In the genomic region with DNA sequence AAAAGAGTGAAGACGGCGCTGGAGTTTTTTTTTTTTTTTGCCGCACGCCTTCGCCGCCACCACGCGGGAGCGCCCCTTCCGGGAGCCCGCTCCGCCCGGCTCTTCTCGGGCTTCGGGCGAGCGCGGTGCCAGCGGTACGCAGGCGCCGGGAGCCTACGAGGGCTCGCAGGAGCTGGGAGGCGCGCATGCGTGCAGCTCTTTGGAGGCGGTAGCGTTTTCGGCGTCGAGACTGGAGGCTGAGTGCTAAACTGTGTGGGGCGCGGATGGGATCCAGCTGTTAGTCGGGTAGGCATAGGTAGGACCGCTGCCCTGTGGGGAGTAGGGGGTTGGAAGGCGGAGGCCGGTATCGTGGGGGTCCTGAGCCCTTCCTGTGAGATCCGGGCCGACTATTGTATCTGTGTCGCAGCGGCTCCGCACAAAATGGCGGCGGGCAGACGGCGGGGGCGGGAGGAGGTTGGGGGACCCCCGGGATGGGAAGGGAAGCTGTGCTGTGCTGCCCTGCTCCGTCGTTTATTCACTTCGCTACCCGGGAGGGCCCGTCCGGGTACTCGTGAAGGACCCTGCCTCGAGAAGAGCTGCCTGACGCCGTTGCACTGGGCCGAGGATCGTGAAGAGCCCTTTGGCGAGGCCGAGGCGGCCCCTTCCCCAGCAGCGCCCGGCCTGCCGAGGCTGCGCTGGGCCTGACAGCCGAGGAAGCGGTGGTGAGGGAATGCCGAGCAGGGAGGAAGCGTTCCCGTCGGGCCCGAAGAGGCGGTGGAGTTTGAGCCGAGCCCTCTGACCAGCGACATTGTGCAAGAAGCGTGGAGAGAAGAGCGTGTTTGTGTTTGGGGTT, we compare ENCODE assay signal across 1 cellular context.
TF ChIP-seq lines count a peak whose summit lies in the region.

Gene ZNF638, plus strand, starts transcription at position 202 of the 832 bp plus-strand sequence. CDS start 17,173 bp downstream, outside the sequence.

TF ChIP-seq in HepG2, 621 proteins besides CTCF, POLR2A, EP300 and RAD21 (continued from another document and continues in another):
- TF ChIP-seq ZNF407 (CRISPR knock-in tag; IDR thresholded peaks at IDR 0.05; ENCODE audit: not compliant biosample characterization) (peak; percentile 87), ZNF616 (CRISPR knock-in tag; IDR thresholded peaks at IDR 0.05; ENCODE audit: low read depth) (no peak), KDM2A (CRISPR knock-in tag; IDR thresholded peaks at IDR 0.05; ENCODE audit: borderline replicate concordance, low read depth) (0 out of 2 replicates have a peak, but pooled peaks have one; percentile 51), SRSF9 (IDR thresholded peaks at IDR 0.05; ENCODE audit: borderline replicate concordance, insufficient read depth, low read depth, low read length, poor library complexity, severe bottlenecking) (no peak), BRCA1 (CRISPR knock-in tag; IDR thresholded peaks at IDR 0.05) (no peak), ZNF792 (CRISPR knock-in tag; IDR thresholded peaks at IDR 0.05) (no peak; the same call in 1 of the 2 replicates), NFKBIZ (CRISPR knock-in tag; IDR thresholded peaks at IDR 0.05) (peak; percentile 14; the same call in 1 of the 2 replicates), ATAD3A (CRISPR knock-in tag; IDR thresholded peaks at IDR 0.05) (no peak), ZNF136 (CRISPR knock-in tag; IDR thresholded peaks at IDR 0.05; ENCODE audit: low read depth) (peak; percentile 89), ARID2 (CRISPR knock-in tag; IDR thresholded peaks at IDR 0.05; ENCODE audit: borderline replicate concordance) (no peak), ZNF33B (CRISPR knock-in tag; IDR thresholded peaks at IDR 0.05) (peak; percentile 79), ZFP36L1 (CRISPR knock-in tag; IDR thresholded peaks at IDR 0.05) (no peak), KDM3A (CRISPR knock-in tag; IDR thresholded peaks at IDR 0.05; ENCODE audit: low read depth) (peak; percentile 58; the same call in 1 of the 2 replicates), SOX6 (IDR thresholded peaks at IDR 0.05) (no peak), SOX6 (CRISPR knock-in tag; IDR thresholded peaks at IDR 0.05) (peak; percentile 54), NR2C2 (CRISPR knock-in tag; IDR thresholded peaks at IDR 0.05; ENCODE audit: borderline replicate concordance) (peak; percentile 52; the same call in 1 of the 2 replicates), ZNF335 (CRISPR knock-in tag; IDR thresholded peaks at IDR 0.05) (no peak), SP140L (CRISPR knock-in tag; IDR thresholded peaks at IDR 0.05; ENCODE audit: borderline replicate concordance) (no peak; the same call in 1 of the 2 replicates), MTF2 (CRISPR knock-in tag; IDR thresholded peaks at IDR 0.05; ENCODE audit: borderline replicate concordance) (peak; percentile 87; the same call in 1 of the 2 replicates), ELF4 (CRISPR knock-in tag; IDR thresholded peaks at IDR 0.05; ENCODE audit: borderline replicate concordance) (peak; percentile 70; the same call in 1 of the 2 replicates), TMF1 (CRISPR knock-in tag; IDR thresholded peaks at IDR 0.05; ENCODE audit: low read depth) (no peak; the same call in 1 of the 2 replicates), ZNF230 (CRISPR knock-in tag; IDR thresholded peaks at IDR 0.05) (peak; percentile 66; the same call in 1 of the 2 replicates), NFKB2 (CRISPR knock-in tag; IDR thresholded peaks at IDR 0.05; ENCODE audit: borderline replicate concordance) (peak; percentile 37; the same call in 1 of the 2 replicates), GABPB1 (CRISPR knock-in tag; IDR thresholded peaks at IDR 0.05) (peak; percentile 80), ETV6 (CRISPR knock-in tag; conservative IDR thresholded peaks at IDR 0.05) (no peak), ZBTB21 (CRISPR knock-in tag; IDR thresholded peaks at IDR 0.05) (no peak), SAFB2 (CRISPR knock-in tag; IDR thresholded peaks at IDR 0.05; ENCODE audit: borderline replicate concordance, low read depth) (peak; percentile 51), ZNF142 (CRISPR knock-in tag; IDR thresholded peaks at IDR 0.05) (no peak), ZNF274 (CRISPR knock-in tag; IDR thresholded peaks at IDR 0.05) (peak; percentile 42; the same call in 1 of the 2 replicates), ZNF207 (IDR thresholded peaks at IDR 0.05; ENCODE audit: borderline replicate concordance) (no peak)
- TF ChIP-seq, protein P1, sequence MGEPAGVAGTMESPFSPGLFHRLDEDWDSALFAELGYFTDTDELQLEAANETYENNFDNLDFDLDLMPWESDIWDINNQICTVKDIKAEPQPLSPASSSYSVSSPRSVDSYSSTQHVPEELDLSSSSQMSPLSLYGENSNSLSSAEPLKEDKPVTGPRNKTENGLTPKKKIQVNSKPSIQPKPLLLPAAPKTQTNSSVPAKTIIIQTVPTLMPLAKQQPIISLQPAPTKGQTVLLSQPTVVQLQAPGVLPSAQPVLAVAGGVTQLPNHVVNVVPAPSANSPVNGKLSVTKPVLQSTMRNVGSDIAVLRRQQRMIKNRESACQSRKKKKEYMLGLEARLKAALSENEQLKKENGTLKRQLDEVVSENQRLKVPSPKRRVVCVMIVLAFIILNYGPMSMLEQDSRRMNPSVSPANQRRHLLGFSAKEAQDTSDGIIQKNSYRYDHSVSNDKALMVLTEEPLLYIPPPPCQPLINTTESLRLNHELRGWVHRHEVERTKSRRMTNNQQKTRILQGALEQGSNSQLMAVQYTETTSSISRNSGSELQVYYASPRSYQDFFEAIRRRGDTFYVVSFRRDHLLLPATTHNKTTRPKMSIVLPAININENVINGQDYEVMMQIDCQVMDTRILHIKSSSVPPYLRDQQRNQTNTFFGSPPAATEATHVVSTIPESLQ (CRISPR knock-in tag; conservative IDR thresholded peaks at IDR 0.05) = no peak
- TF ChIP-seq, protein P2, sequence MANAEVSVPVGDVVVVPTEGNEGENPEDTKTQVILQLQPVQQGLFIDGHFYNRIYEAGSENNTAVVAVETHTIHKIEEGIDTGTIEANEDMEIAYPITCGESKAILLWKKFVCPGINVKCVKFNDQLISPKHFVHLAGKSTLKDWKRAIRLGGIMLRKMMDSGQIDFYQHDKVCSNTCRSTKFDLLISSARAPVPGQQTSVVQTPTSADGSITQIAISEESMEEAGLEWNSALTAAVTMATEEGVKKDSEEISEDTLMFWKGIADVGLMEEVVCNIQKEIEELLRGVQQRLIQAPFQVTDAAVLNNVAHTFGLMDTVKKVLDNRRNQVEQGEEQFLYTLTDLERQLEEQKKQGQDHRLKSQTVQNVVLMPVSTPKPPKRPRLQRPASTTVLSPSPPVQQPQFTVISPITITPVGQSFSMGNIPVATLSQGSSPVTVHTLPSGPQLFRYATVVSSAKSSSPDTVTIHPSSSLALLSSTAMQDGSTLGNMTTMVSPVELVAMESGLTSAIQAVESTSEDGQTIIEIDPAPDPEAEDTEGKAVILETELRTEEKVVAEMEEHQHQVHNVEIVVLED (CRISPR knock-in tag; IDR thresholded peaks at IDR 0.05; ENCODE audit: borderline replicate concordance) = no peak; the same call in 1 of the 2 replicates
- TF ChIP-seq, protein P3, sequence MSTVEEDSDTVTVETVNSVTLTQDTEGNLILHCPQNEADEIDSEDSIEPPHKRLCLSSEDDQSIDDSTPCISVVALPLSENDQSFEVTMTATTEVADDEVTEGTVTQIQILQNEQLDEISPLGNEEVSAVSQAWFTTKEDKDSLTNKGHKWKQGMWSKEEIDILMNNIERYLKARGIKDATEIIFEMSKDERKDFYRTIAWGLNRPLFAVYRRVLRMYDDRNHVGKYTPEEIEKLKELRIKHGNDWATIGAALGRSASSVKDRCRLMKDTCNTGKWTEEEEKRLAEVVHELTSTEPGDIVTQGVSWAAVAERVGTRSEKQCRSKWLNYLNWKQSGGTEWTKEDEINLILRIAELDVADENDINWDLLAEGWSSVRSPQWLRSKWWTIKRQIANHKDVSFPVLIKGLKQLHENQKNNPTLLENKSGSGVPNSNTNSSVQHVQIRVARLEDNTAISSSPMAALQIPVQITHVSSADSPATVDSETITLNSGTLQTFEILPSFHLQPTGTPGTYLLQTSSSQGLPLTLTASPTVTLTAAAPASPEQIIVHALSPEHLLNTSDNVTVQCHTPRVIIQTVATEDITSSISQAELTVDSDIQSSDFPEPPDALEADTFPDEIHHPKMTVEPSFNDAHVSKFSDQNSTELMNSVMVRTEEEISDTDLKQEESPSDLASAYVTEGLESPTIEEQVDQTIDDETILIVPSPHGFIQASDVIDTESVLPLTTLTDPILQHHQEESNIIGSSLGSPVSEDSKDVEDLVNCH (CRISPR knock-in tag; IDR thresholded peaks at IDR 0.05) = no peak
- TF ChIP-seq, protein P4, sequence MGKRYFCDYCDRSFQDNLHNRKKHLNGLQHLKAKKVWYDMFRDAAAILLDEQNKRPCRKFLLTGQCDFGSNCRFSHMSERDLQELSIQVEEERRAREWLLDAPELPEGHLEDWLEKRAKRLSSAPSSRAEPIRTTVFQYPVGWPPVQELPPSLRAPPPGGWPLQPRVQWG (CRISPR knock-in tag; IDR thresholded peaks at IDR 0.05; ENCODE audit: borderline replicate concordance, low read depth) = no peak
